9 cellular contexts compared by ENCODE assay signal in genomic region chr15:42575188-42576039, GRCh38. TPM values are rescaled to one million over a fixed set of nuclear protein-coding genes. Genes with fewer than 3 reads are reported as not detected.
A peak's percentile ranks its signal among the peaks of the same experiment; 100 is the strongest.
DNase-seq lines count a peak whose midpoint lies in the region; ATAC-seq, FAIRE-seq and TF ChIP-seq lines count a peak whose summit lies in the region.
"Had no signal": no experiment of that assay in that cellular context is flagged by ENCODE, and none has a peak within 500 bp of the region (broad histone marks: within the 10 kb centered on the region; RNA-seq: fewer than 3 reads in every experiment).

Gene STARD9, plus strand, starts transcription at chr15:42575606. Its CDS starts 110 bp downstream, at chr15:42575716.

- H3K9me1 ChIP-seq in keratinocyte (ENCODE audit: control insufficient read depth, extremely low read depth, insufficient read depth, low read length), result no peaks in the 10 kb centered on the region

- no peak for TF ChIP-seq CTCF in keratinocyte (optimal IDR thresholded peaks at IDR 0.05 in 1 of 3, IDR thresholded peaks at IDR 0.05 in 1 of 3, conservative IDR thresholded peaks at IDR 0.05 in 1 of 3; ENCODE audit: extremely low read depth in 1 of 3, insufficient read depth in 2 of 3, low read length in 3 of 3)

- peak within 1 kb of the TSS; percentile 81 to 86 (median 85) for H3K4me3 ChIP-seq in keratinocyte (ENCODE audit: control insufficient read depth in 2 of 3, extremely low read depth in 1 of 3, insufficient read depth in 2 of 3, low read depth in 1 of 3, low read length in 3 of 3)

- ATAC-seq in HG03378 (IDR thresholded peaks at IDR 0.05; ENCODE audit: unreplicated experiment), result peak; percentile 83

- TF ChIP-seq POLR2A in GM19099 (IDR thresholded peaks at IDR 0.05; ENCODE audit: extremely low read depth, insufficient read length, low read depth), result peak; percentile 89

- H2AFZ ChIP-seq in keratinocyte (ENCODE audit: control insufficient read depth, low read length), result peak within 1 kb of the TSS; percentile 91

- H3K4me1 ChIP-seq in keratinocyte (ENCODE audit: control insufficient read depth, extremely low read depth, insufficient read depth, low read length), result peaks cover 9% of the 10 kb centered on the region

- H3K4me2 ChIP-seq in keratinocyte (ENCODE audit: control insufficient read depth, extremely low read depth, insufficient read depth, low read depth, low read length), result peak within 1 kb of the TSS; percentile 96

- DNase-seq in AML-193 (lab: John Stamatoyannopoulos, UW) (peak; percentile 95 to 97), NCI-H446 treated with DMSO at 0.1 percent for 48 hours (lab: John Stamatoyannopoulos, UW) (peak; percentile 97), cerebellar cortex (ENCODE audit: low spot score) (peak; percentile 98), keratinocyte (ENCODE audit: low read depth, low spot score) (peak; percentile 82)
- peak; percentile 81 for DNase-seq in activated CD4-positive, CD25-positive, alpha-beta regulatory T cell treated with anti-CD3 and anti-CD28 coated beads, Interleukin-2, amount 50 U/mL, for 16 hours (ENCODE audit: low read depth, low spot score)
- peak; percentile 90 to 93 (median 92) for DNase-seq in stimulated activated CD4-positive, alpha-beta T cell treated with anti-CD3 and anti-CD28 coated beads, Interleukin-12 subunit alpha, Interleukin-12 subunit beta, amount 100 ng/mL, for 48 hours (ENCODE audit: low read depth in 2 of 3, low spot score in 1 of 3)

- H3K79me2 ChIP-seq in keratinocyte (ENCODE audit: control insufficient read depth, insufficient read depth, low read length), result peaks cover 3% of the 10 kb centered on the region

- FAIRE-seq in keratinocyte (lab: Jason Lieb, UNC), result no peak
- FAIRE-seq: colon had no signal

- peak within 1 kb of the TSS; percentile 31 for H3K27ac ChIP-seq in keratinocyte (ENCODE audit: control insufficient read depth, insufficient read depth, low read length)

- dilution Hi-C loops in keratinocyte (cut with MboI; ENCODE audit: extremely low pct_ligation_motif_present, low sequenced_read_pairs), result no loop called here

- no peaks in the 10 kb centered on the region for H3K9me3 ChIP-seq in keratinocyte (ENCODE audit: control insufficient read depth, low read depth, low read length)

- H3K27me3 ChIP-seq in keratinocyte (ENCODE audit: control insufficient read depth, extremely low read depth, insufficient read depth, low read length), result no peaks in the 10 kb centered on the region

- no peaks in the 10 kb centered on the region for H3K36me3 ChIP-seq in keratinocyte (ENCODE audit: control insufficient read depth in 2 of 2, extremely low read depth in 1 of 2, insufficient read depth in 2 of 2, low read length in 2 of 2)

- no peaks in the 10 kb centered on the region for H4K20me1 ChIP-seq in keratinocyte (ENCODE audit: control insufficient read depth, extremely low read depth, insufficient read depth, low read length)

- peak within 1 kb of the TSS; percentile 71 for H3K9ac ChIP-seq in keratinocyte (ENCODE audit: control insufficient read depth, extremely low read depth, insufficient read depth, low read length)

RNA-seq across cellular contexts. Expression of gene STARD9, which starts in this region (rescaled TPM):
- polyA plus RNA-seq in keratinocyte, result 0.71 to 0.85 TPM (median 0.76 TPM) in 3 replicates
- polyA plus RNA-seq in keratinocyte (2011; ENCODE audit: low read depth), result 0.80 TPM
- polyA plus RNA-seq in keratinocyte (2011; cell fraction: cytosol; rRNA removed), result 0.32 and 0.36 TPM in 2 replicates
- polyA plus RNA-seq in keratinocyte (2011; cell fraction: nucleus; rRNA removed), result 3.3 and 5.0 TPM in 2 replicates
- polyA plus RNA-seq in keratinocyte (2012; ENCODE audit: low replicate concordance), result 0.65 and 1.0 TPM in 2 replicates
- 2.3 to 3.9 TPM (median 3.7 TPM) in 3 replicates for polyA minus RNA-seq in keratinocyte
- 0.19 TPM for polyA minus RNA-seq in keratinocyte (2011; cell fraction: cytosol; rRNA and poly(A)+ RNA removed)
- polyA minus RNA-seq in keratinocyte (2011; cell fraction: nucleus; rRNA and poly(A)+ RNA removed), result 3.1 and 6.1 TPM in 2 replicates

Comparison
In these comparisons a context has a peak if more than half of its experiments do, and no peak if none do; other contexts are left out.
1. Peak in every context shown above with its lines: DNase-seq, ATAC-seq, H3K4me3 ChIP-seq and H3K27ac ChIP-seq.